1 cellular context compared by ENCODE assay signal in the genomic region with DNA sequence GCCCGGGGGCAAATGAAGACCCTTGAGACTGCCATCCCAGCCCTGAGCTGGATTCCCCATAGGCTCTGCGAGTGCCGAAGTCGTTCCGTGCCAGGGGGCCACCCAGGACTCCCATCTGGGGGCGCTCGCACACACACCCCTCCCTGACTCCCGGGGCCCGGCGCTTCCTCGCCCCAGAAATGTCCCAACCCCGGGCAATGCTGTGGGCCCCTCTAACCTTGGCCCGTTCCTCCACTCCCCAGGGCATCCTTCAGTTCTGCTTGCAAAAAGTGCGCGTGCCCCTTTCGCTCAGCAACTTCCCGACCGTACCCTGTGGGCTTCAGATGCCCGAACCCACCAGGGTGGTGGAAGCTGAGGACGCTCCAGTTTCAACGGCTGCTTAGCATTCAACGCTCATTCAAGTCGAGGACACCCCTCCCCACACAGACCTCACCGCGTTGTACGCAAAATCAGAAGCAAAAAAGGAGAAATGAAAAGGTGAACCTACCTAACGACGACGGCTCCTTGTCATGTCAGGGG.
TF ChIP-seq lines count a peak whose summit lies in the region.

No MANE protein-coding gene starts in this region.

TF ChIP-seq in HepG2, 621 proteins besides CTCF, POLR2A, EP300 and RAD21 (continued from another document):
- peak; percentile 78; the same call in 1 of the 2 replicates for TF ChIP-seq EZH2 (conservative IDR thresholded peaks at IDR 0.05; ENCODE audit: low read depth, low read length)
- TF ChIP-seq, protein P1, sequence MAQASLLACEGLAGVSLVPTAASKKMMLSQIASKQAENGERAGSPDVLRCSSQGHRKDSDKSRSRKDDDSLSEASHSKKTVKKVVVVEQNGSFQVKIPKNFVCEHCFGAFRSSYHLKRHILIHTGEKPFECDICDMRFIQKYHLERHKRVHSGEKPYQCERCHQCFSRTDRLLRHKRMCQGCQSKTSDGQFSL (CRISPR knock-in tag; IDR thresholded peaks at IDR 0.05), result no peak
